In the genomic region with DNA sequence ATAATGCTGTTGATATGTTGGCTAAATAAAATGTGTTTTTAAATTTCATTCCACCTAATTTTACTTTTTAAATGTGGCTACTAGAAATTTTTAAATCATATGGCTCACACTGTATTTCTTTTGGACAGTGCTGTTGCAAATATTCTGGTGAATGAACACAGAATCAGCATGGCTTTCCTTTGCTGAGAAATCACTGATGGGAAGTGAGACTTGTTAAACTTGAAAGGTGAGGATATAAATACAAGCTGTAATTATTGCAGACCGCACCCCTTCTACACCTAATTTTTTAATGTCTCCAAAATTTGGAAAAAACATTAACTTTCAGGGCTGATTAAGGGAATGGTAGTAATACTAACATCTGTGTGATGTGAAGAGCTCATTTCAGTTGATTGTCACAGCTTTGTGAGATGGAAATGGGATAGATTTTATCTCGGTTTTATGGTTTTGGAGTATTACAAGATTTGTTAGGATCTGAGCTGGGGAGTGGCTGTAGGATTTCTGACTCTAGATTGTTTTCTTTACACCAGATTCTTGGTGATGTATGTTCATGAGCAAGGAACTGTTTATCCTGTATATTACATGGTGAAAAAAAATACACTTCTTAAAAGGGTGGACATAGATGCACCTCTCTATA, we compare ENCODE assay signal across 8 cellular contexts. TPM values are rescaled to one million over a fixed set of nuclear protein-coding genes. Genes with fewer than 3 reads are reported as not detected.
DNase-seq lines count a peak whose midpoint lies in the region; ATAC-seq, FAIRE-seq and TF ChIP-seq lines count a peak whose summit lies in the region.

No MANE protein-coding gene starts in this region.

- ATAC-seq in K562: no peak
- ATAC-seq in HG03457 (IDR thresholded peaks at IDR 0.05; ENCODE audit: unreplicated experiment): no peak

- H3K4me1 Mint-ChIP-seq in HFFc6 (ENCODE audit: low read depth): peaks cover 29% of the 10 kb centered on the region

- POLR2A ChIA-PET in AG04449 (lab: Yijun Ruan, JAX) (no interaction called here), K562 (lab: Yijun Ruan, JAX) (interaction anchor here (1.0 to 1.3 kb wide), 2 partner anchors 9 to 95 kb away, joined by 3 to 4 read pairs; no protein-coding TSS in a partner anchor)

- H4K20me1 ChIP-seq in K562 (replicated peaks; ENCODE audit: control insufficient read depth, insufficient read depth, low read length): no peaks in the 10 kb centered on the region

- H3K27me3 ChIP-seq in K562 (ENCODE audit: control insufficient read depth in 2 of 2, insufficient read depth in 2 of 2, low read length in 2 of 2) (no peaks in the 10 kb centered on the region), mucosa of rectum (ENCODE audit: control insufficient read depth in 2 of 2, insufficient read depth in 2 of 2, low read length in 2 of 2) (no peaks in the 10 kb centered on the region)

- TF ChIP-seq CTCF in AG04449 (IDR thresholded peaks at IDR 0.05; ENCODE audit: insufficient read depth, low read length, missing control alignments) (no peak), HFFc6 (IDR thresholded peaks at IDR 0.05) (no peak), K562 (IDR thresholded peaks at IDR 0.05 in 2 of 3, conservative IDR thresholded peaks at IDR 0.05 in 1 of 3; ENCODE audit: insufficient read depth in 2 of 3, low read depth in 1 of 3, low read length in 3 of 3) (no peak)

- H3K9ac ChIP-seq in K562 (ENCODE audit: insufficient read depth in 1 of 2, low read depth in 2 of 2, low read length in 2 of 2) (peak overlapping the region in 1 of 2 experiments; percentile 84; a peak in 2 of 4 replicates), mucosa of rectum (ENCODE audit: low read depth in 1 of 2, low read length in 2 of 2) (peak overlapping the region in 1 of 2 donors; percentile 92)

- H3K9me3 Mint-ChIP-seq in HFFc6: no peaks in the 10 kb centered on the region; the same call in 1 of the 2 replicates

- TF ChIP-seq RAD21 in K562 (CRISPR knock-in tag; conservative IDR thresholded peaks at IDR 0.05 in 1 of 2, IDR thresholded peaks at IDR 0.05 in 1 of 2): no peak

- peaks cover 10 to 16% of the 10 kb centered on the region in 2 experiments; a peak in 4 of 5 replicates for H3K4me1 ChIP-seq in K562 (replicated peaks in 1 of 2; ENCODE audit: control insufficient read depth in 2 of 2, insufficient read depth in 2 of 2, low read length in 2 of 2)
- H3K4me1 ChIP-seq in mucosa of rectum (ENCODE audit: control insufficient read depth in 2 of 2, insufficient read depth in 2 of 2, low read length in 2 of 2): peaks cover 11 to 18% of the 10 kb centered on the region in 2 donors

- intact Hi-C loops in K562 (cut with micrococcal nuclease): loop anchor here (2.0 kb wide), 1 partner anchor 73 kb away; the partner anchor contains the start of gene UMAD1

- peak; percentile 11 for FAIRE-seq in K562 (lab: Jason Lieb, UNC)

- H3K36me3 Mint-ChIP-seq in HFFc6 (ENCODE audit: low read depth): peaks cover 32% of the 10 kb centered on the region

- peak overlapping the region; percentile 32 for H3K27ac Mint-ChIP-seq in HFFc6

- H3K36me3 ChIP-seq in K562 (ENCODE audit: control insufficient read depth, insufficient read depth, low read length) (peaks cover 39% of the 10 kb centered on the region), mucosa of rectum (ENCODE audit: control insufficient read depth in 2 of 2, insufficient read depth in 2 of 2, low read length in 2 of 2) (peaks cover 0 to 7% of the 10 kb centered on the region in 2 donors)

- TF ChIP-seq EP300 in K562 (IDR thresholded peaks at IDR 0.05; ENCODE audit: low read length): no peak

- in situ Hi-C loops in K562 (cut with MboI): no loop called here

- BruUV-seq in K562 (replicated peaks; lab: Mats Ljungman, UMichigan): TSS peak; percentile 49

- H3K4me3 ChIP-seq in AG04449 (ENCODE audit: low read depth, low read length) (peak overlapping the region; percentile 73), K562 (peak overlapping the region; percentile 81), mucosa of rectum (ENCODE audit: low read length in 2 of 2) (peak overlapping the region; percentile 81 to 93)

- H3K27me3 Mint-ChIP-seq in HFFc6 (ENCODE audit: insufficient read depth): no peaks in the 10 kb centered on the region

- H3K9me3 ChIP-seq in K562 (replicated peaks; ENCODE audit: control insufficient read depth, insufficient read depth, low read depth, low read length): no peaks in the 10 kb centered on the region
- H3K9me3 ChIP-seq in mucosa of rectum (ENCODE audit: control insufficient read depth in 2 of 2, low read length in 2 of 2): no peaks in the 10 kb centered on the region

- no peak for TF ChIP-seq POLR2A in K562 (conservative IDR thresholded peaks at IDR 0.05)

- H3K4me2 ChIP-seq in K562 (ENCODE audit: insufficient read depth, low read length): peak overlapping the region; percentile 86

- H3K9me1 ChIP-seq in K562 (ENCODE audit: control insufficient read depth, insufficient read depth, low read length): no peaks in the 10 kb centered on the region

- no peak for DNase-seq in AG04449 (ENCODE audit: low read depth, low spot score)
- DNase-seq in HFFc6: no peak
- no peak for DNase-seq in K562 (ENCODE audit: extremely low read depth in 1 of 4, low spot score in 3 of 4)
- DNase-seq in caudate nucleus (lab: John Stamatoyannopoulos, UW): no peak
- no peak for DNase-seq in HUDEP-2 (lab: John Stamatoyannopoulos, UW; ENCODE audit: unreplicated experiment in 76 of 76)
- no peak for DNase-seq in activated CD8-positive, alpha-beta memory T cell treated with anti-CD3 and anti-CD28 coated beads, Interleukin-2, amount 50 U/mL, for 48 hours

- peak overlapping the region; percentile 96 for H2AFZ ChIP-seq in K562 (ENCODE audit: low read depth, low read length)

- 23% methylated on average over 2 of the region's 2 CpGs for WGBS in K562 (ENCODE audit: insufficient coverage, low coverage, missing lambda C conversion rate)

- peak overlapping the region; percentile 93 for H3K4me3 Mint-ChIP-seq in HFFc6

- CTCF ChIA-PET in AG04449 (lab: Yijun Ruan, JAX): no interaction called here
- CTCF ChIA-PET in K562 (lab: Yijun Ruan, JAX; ENCODE audit: low intra/inter-chr PET ratio): no interaction called here

- peaks cover 60% of the 10 kb centered on the region for H3K79me2 ChIP-seq in K562 (ENCODE audit: control insufficient read depth, insufficient read depth, low read length)

- H3K27ac ChIP-seq in K562 (ENCODE audit: extremely low read depth, low read depth, low read length) (peak overlapping the region; percentile 86; the same call in 2 of the 3 replicates), mucosa of rectum (ENCODE audit: low read depth in 2 of 2, low read length in 2 of 2) (peak overlapping the region; percentile 89 to 92), caudate nucleus (ENCODE audit: low read depth, low read length) (no peak overlapping the region)

RNA-seq across cellular contexts. Expression of gene MIOS, which starts 1.3 kb away (rescaled TPM):
- total RNA-seq in HFFc6 (2021; fragmentation: NEBNext Ultra II Directional; extraction: Animal tissue kit (Norgen Biotek cat#: 25700)): 10 to 100 TPM; 30.2 to 39.0 (median 35.1) TPM
- total RNA-seq in K562 (2011; cell fraction: chromatin; rRNA removed; ENCODE audit: low replicate concordance): 53.0 and 137 TPM in 2 replicates
- total RNA-seq in K562 (2011; cell fraction: nucleolus; rRNA removed): 23.3 and 29.2 TPM in 2 replicates
- 41.0 and 55.2 TPM in 2 replicates for total RNA-seq in K562 (2011; cell fraction: nucleoplasm; rRNA removed)
- total RNA-seq in K562 (2014; rRNA removed) (31.5 and 33.0 TPM in 2 replicates), K562 (2014; rRNA removed; fragmentation: Illumina TruSeq; extraction: Trizol) (37.3 and 38.7 TPM in 2 replicates), K562 (2015; rRNA removed; fragmentation: Illumina TruSeq; extraction: Trizol) (32.4 and 33.1 TPM in 2 replicates), K562 (2021) (30.6 and 31.6 TPM in 2 replicates)
- polyA plus RNA-seq in K562 (2011; rRNA removed) (37.5 and 47.8 TPM in 2 replicates), K562 (2014; fragmentation: Illumina TruSeq; extraction: Trizol) (21.9 and 25.7 TPM in 2 replicates), K562 (2014; fragmentation: Nextera tagmentation; extraction: Ambion mirVana) (10 to 100 TPM in 1 of 2 experiments, 1 to 10 TPM in 1; 7.8 to 12.1 TPM), K562 (2014; rRNA removed) (22.3 and 23.9 TPM in 2 replicates)
- polyA plus RNA-seq in K562 (2011; cell fraction: cytosol; rRNA removed): 14.7 and 21.5 TPM in 2 replicates
- polyA plus RNA-seq in K562 (2011; cell fraction: nucleus; rRNA removed): 28.9 and 38.5 TPM in 2 replicates
- 15.2 and 21.1 TPM in 2 replicates for polyA plus RNA-seq in K562 (2012)
- 78.4 and 94.3 TPM in 2 replicates for polyA minus RNA-seq in K562 (2011; rRNA and poly(A)+ RNA removed)
- 14.1 and 22.8 TPM in 2 replicates for polyA minus RNA-seq in K562 (2011; cell fraction: cytosol; rRNA and poly(A)+ RNA removed)
- 67.7 and 111 TPM in 2 replicates for polyA minus RNA-seq in K562 (2011; cell fraction: nucleus; rRNA and poly(A)+ RNA removed)

RNA-seq across cellular contexts. Expression of gene COL28A1, which starts 32.3 kb away (rescaled TPM):
- under 1 TPM in 2 of 6 experiments, not detected in 4; 0.07 to 0.14 TPM for total RNA-seq in HFFc6 (2021; fragmentation: NEBNext Ultra II Directional; extraction: Animal tissue kit (Norgen Biotek cat#: 25700))
- 0.81 TPM in 1 of 2 replicates, not detected in the other for total RNA-seq in K562 (2011; cell fraction: chromatin; rRNA removed; ENCODE audit: low replicate concordance)
- total RNA-seq in K562 (2011; cell fraction: nucleolus; rRNA removed): not detected in 2 replicates
- total RNA-seq in K562 (2011; cell fraction: nucleoplasm; rRNA removed): 0.29 TPM in 1 of 2 replicates, not detected in the other
- total RNA-seq in K562 (2014; rRNA removed) (0.04 and 0.05 TPM in 2 replicates), K562 (2014; rRNA removed; fragmentation: Illumina TruSeq; extraction: Trizol) (0.11 TPM in 1 of 2 replicates, not detected in the other), K562 (2015; rRNA removed; fragmentation: Illumina TruSeq; extraction: Trizol) (not detected in 2 replicates), K562 (2021) (0.13 and 0.40 TPM in 2 replicates)
- polyA plus RNA-seq in K562 (2011; rRNA removed) (0.03 and 0.04 TPM in 2 replicates), K562 (2014; fragmentation: Illumina TruSeq; extraction: Trizol) (0.06 and 0.07 TPM in 2 replicates), K562 (2014; fragmentation: Nextera tagmentation; extraction: Ambion mirVana) (under 1 TPM in 1 of 2 experiments, not detected in 1; 0.03 TPM), K562 (2014; rRNA removed) (0.12 TPM in 1 of 2 replicates, not detected in the other)
- polyA plus RNA-seq in K562 (2011; cell fraction: cytosol; rRNA removed): 0.04 TPM in 1 of 2 replicates, not detected in the other
- 0.11 and 0.46 TPM in 2 replicates for polyA plus RNA-seq in K562 (2011; cell fraction: nucleus; rRNA removed)
- 0.08 and 0.50 TPM in 2 replicates for polyA plus RNA-seq in K562 (2012)
- polyA minus RNA-seq in K562 (2011; rRNA and poly(A)+ RNA removed): 0.09 TPM in 1 of 2 replicates, not detected in the other
- not detected in 2 replicates for polyA minus RNA-seq in K562 (2011; cell fraction: cytosol; rRNA and poly(A)+ RNA removed)
- 0.33 TPM in 1 of 2 replicates, not detected in the other for polyA minus RNA-seq in K562 (2011; cell fraction: nucleus; rRNA and poly(A)+ RNA removed)
